Comparison of ENCODE assay signal across 15 cellular contexts in the genomic region with DNA sequence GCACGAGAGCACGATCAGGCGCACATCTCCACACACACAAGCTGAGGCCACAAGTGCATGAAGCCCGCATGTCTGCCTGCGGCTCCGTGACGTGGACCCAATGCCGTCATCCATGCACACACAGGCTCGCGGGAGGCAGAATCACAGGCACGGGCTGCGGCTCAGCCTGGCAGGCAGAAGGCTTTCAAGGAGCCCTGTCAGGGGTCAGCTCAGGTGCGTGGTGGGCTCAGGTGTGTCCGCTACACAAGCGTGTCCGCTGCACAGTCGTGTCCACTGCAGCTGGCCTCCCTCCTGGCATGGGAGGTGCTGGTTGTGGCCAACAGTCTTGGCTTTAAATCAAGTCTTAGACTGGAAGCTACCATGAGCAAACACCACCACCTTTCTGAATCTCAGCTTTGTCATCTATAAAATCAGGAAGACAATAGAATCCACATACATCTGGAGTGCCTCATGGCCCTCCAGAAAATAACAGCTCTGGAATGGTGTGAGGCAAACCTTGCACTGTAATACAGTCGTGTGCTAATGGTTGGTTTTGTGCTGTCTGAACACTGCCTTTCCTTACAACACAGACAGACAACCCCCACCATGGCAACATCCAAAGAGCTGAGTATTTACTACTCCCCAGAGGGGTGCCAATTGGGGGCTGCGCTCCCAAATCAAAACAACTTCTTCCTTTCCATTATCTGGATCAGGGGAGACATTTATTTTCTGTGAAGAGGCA.
DNase-seq lines count a peak whose midpoint lies in the region; ATAC-seq and TF ChIP-seq lines count a peak whose summit lies in the region.
"Had no signal": no experiment of that assay in that cellular context is flagged by ENCODE, and none has a peak within 500 bp of the region (broad histone marks: within the 10 kb centered on the region; RNA-seq: fewer than 3 reads in every experiment).

No MANE protein-coding gene starts in this region.

- TF ChIP-seq RAD21 in SK-N-SH (IDR thresholded peaks at IDR 0.05; ENCODE audit: low read length) = no peak

- no peak for TF ChIP-seq CTCF in lower lobe of right lung (IDR thresholded peaks at IDR 0.05)
- no peak for TF ChIP-seq CTCF in spleen (IDR thresholded peaks at IDR 0.05 in 8 of 11, conservative IDR thresholded peaks at IDR 0.05 in 3 of 11)
- TF ChIP-seq CTCF in SK-N-SH (IDR thresholded peaks at IDR 0.05) = no peak

- H3K27me3 ChIP-seq in esophagus (ENCODE audit: control insufficient read depth in 1 of 2, insufficient read depth in 2 of 2, low read length in 2 of 2) (no peaks in the 10 kb centered on the region), lower lobe of right lung (ENCODE audit: low read depth) (no peaks in the 10 kb centered on the region), spleen (replicated peaks in 1 of 7) (peaks cover 0 to 15% (median 0%) of the 10 kb centered on the region in 7 donors), SK-N-SH (ENCODE audit: insufficient read depth) (no peaks in the 10 kb centered on the region)
- H3K27me3 ChIP-seq: cardiac muscle cell, right lobe of liver had no signal

- peak; percentile 49 for DNase-seq in NCI-H2029 (lab: John Stamatoyannopoulos, UW)
- no peak for DNase-seq in lower lobe of right lung
- peak; percentile 63 for DNase-seq in spleen
- no peak for DNase-seq in SK-N-SH
- no peak for DNase-seq in NCI-H748 treated with DMSO at 0.1 percent for 48 hours (lab: John Stamatoyannopoulos, UW)
- no peak for DNase-seq in iPS-NIHi7 (ENCODE audit: extremely low spot score)
- DNase-seq: activated CD4-positive, alpha-beta memory T cell treated with anti-CD3 and anti-CD28 coated beads for 36 hours; activated gamma-delta T cell treated with Interleukin-2 at 50 U/mL for 16 hours; CD4-positive, CD25-positive, alpha-beta regulatory T cell; NCI-H2171; stimulated activated naive CD8-positive, alpha-beta T cell treated with anti-CD3 and anti-CD28 coated beads, Interleukin-15, Interleukin-2, amounts not matched to agents 100 U/mL and 50 U/mL, for 24 hours had no signal

- H3K4me3 ChIP-seq in esophagus (ENCODE audit: low read depth in 1 of 2, low read length in 2 of 2) = no peak overlapping the region
- no peak overlapping the region for H3K4me3 ChIP-seq in lower lobe of right lung
- H3K4me3 ChIP-seq in spleen = no peak overlapping the region
- no peak overlapping the region for H3K4me3 ChIP-seq in SK-N-SH (ENCODE audit: low read depth in 2 of 2, low read length in 1 of 2)
- H3K4me3 ChIP-seq: cardiac muscle cell, right lobe of liver had no signal

- TF ChIP-seq EP300 in SK-N-SH (IDR thresholded peaks at IDR 0.05; ENCODE audit: borderline replicate concordance in 1 of 2, low read depth in 1 of 2, low read length in 1 of 2) = no peak

- TF ChIP-seq POLR2A in spleen (IDR thresholded peaks at IDR 0.05) = no peak

- H3K9ac ChIP-seq in SK-N-SH = no peak overlapping the region

- no peaks in the 10 kb centered on the region for H3K36me3 ChIP-seq in esophagus (ENCODE audit: control insufficient read depth in 2 of 2, insufficient read depth in 2 of 2, low read length in 1 of 2)
- no peaks in the 10 kb centered on the region for H3K36me3 ChIP-seq in lower lobe of right lung
- no peaks in the 10 kb centered on the region for H3K36me3 ChIP-seq in spleen
- H3K36me3 ChIP-seq in SK-N-SH (replicated peaks in 1 of 2; ENCODE audit: control insufficient read depth in 1 of 2, insufficient read depth in 2 of 2, low read length in 1 of 2) = no peaks in the 10 kb centered on the region
- H3K36me3 ChIP-seq: cardiac muscle cell, right lobe of liver had no signal

- no peaks in the 10 kb centered on the region for H3F3A ChIP-seq in SK-N-SH (replicated peaks; ENCODE audit: insufficient read depth)

- H3K27ac ChIP-seq in esophagus (ENCODE audit: low read depth in 2 of 2, low read length in 1 of 2) (peak overlapping the region; percentile 62 to 70), lower lobe of right lung (peak overlapping the region; percentile 84), spleen (no peak overlapping the region), SK-N-SH (ENCODE audit: low read depth in 2 of 2, low read length in 1 of 2) (no peak overlapping the region)
- H3K27ac ChIP-seq: cardiac muscle cell, right lobe of liver had no signal

- H2AFZ ChIP-seq in SK-N-SH (ENCODE audit: low read depth) = no peak overlapping the region

- no peaks in the 10 kb centered on the region for H3K9me2 ChIP-seq in SK-N-SH

- POLR2A ChIA-PET in SK-N-SH (lab: Yijun Ruan, JAX) = no interaction called here

- 41 to 42% methylated on average over 19 of the region's 19 CpGs for WGBS in esophagus, 2 donors
- 84 to 93% (median 91%) methylated on average over 17 to 19 of the region's 19 CpGs for WGBS in spleen, 5 donors
- 70% methylated on average over 12 of the region's 19 CpGs for WGBS in SK-N-SH (ENCODE audit: low lambda C conversion rate)

- H4K20me1 ChIP-seq in SK-N-SH (ENCODE audit: insufficient read depth) = no peaks in the 10 kb centered on the region

- H3K9me3 ChIP-seq in esophagus (ENCODE audit: control insufficient read depth in 2 of 2, insufficient read depth in 1 of 2, low read depth in 1 of 2, low read length in 1 of 2) (peaks cover 0 to 2% of the 10 kb centered on the region in 2 donors), lower lobe of right lung (no peaks in the 10 kb centered on the region), spleen (no peaks in the 10 kb centered on the region), SK-N-SH (no peaks in the 10 kb centered on the region)
- H3K9me3 ChIP-seq: right lobe of liver had no signal

- ATAC-seq in lower lobe of right lung (peak; percentile 51 to 57), HG02763 (IDR thresholded peaks at IDR 0.05; ENCODE audit: unreplicated experiment) (no peak)
- ATAC-seq: right lobe of liver; stimulated activated naive CD8-positive, alpha-beta T cell treated with anti-CD3 and anti-CD28 coated beads, Interleukin-15, Interleukin-2, amounts not matched to agents 100 U/mL and 50 U/mL, for 24 hours had no signal

- H3K4me2 ChIP-seq in SK-N-SH = no peak overlapping the region

- CTCF ChIA-PET in SK-N-SH (lab: Yijun Ruan, JAX) = interaction anchor here (1.4 kb wide), 1 partner anchor 9 kb away, joined by 4 read pairs; no protein-coding TSS in a partner anchor

- no peaks in the 10 kb centered on the region for H3K79me2 ChIP-seq in SK-N-SH (ENCODE audit: insufficient read depth)

- H3K4me1 ChIP-seq in esophagus (ENCODE audit: control insufficient read depth in 2 of 2, insufficient read depth in 2 of 2, low read length in 1 of 2) = peaks cover 0 to 6% of the 10 kb centered on the region in 2 donors
- peaks cover 34% of the 10 kb centered on the region for H3K4me1 ChIP-seq in lower lobe of right lung
- no peaks in the 10 kb centered on the region for H3K4me1 ChIP-seq in spleen
- H3K4me1 ChIP-seq in SK-N-SH (ENCODE audit: control insufficient read depth in 1 of 2, insufficient read depth in 2 of 2, low read depth in 1 of 2, low read length in 1 of 2) = peaks cover 0 to 6% of the 10 kb centered on the region in 2 experiments; a peak in 1 of 4 replicates
- H3K4me1 ChIP-seq: right lobe of liver had no signal

- intact Hi-C loops in lower lobe of right lung (cut with DNase I) (no loop called here), spleen (cut with DNase I; ENCODE audit: low total_unique reads) (no loop called here)

TF ChIP-seq in SK-N-SH, 30 proteins besides CTCF, POLR2A, EP300 and RAD21 (continues in another document):
- TF ChIP-seq ELF1 (IDR thresholded peaks at IDR 0.05) = no peak
- TF ChIP-seq TAF1 (IDR thresholded peaks at IDR 0.05; ENCODE audit: borderline replicate concordance, low read depth, low read length) = no peak
- TF ChIP-seq FOXJ3 (CRISPR knock-in tag; IDR thresholded peaks at IDR 0.05) = no peak
- TF ChIP-seq, protein P1, sequence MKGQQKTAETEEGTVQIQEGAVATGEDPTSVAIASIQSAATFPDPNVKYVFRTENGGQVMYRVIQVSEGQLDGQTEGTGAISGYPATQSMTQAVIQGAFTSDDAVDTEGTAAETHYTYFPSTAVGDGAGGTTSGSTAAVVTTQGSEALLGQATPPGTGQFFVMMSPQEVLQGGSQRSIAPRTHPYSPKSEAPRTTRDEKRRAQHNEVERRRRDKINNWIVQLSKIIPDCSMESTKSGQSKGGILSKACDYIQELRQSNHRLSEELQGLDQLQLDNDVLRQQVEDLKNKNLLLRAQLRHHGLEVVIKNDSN (IDR thresholded peaks at IDR 0.05; ENCODE audit: borderline replicate concordance, low read depth) = no peak
- no peak for TF ChIP-seq GATA2 (CRISPR knock-in tag; IDR thresholded peaks at IDR 0.05)
- TF ChIP-seq JUND (IDR thresholded peaks at IDR 0.05) = no peak
- TF ChIP-seq MXI1 (IDR thresholded peaks at IDR 0.05; ENCODE audit: low read depth, low read length) = no peak
- TF ChIP-seq MEF2A (IDR thresholded peaks at IDR 0.05; ENCODE audit: borderline replicate concordance, low read depth) = no peak
- no peak for TF ChIP-seq RCOR1 (IDR thresholded peaks at IDR 0.05; ENCODE audit: low read length)
- TF ChIP-seq RXRA (IDR thresholded peaks at IDR 0.05; ENCODE audit: borderline replicate concordance, low read depth) = no peak
- TF ChIP-seq REST (IDR thresholded peaks at IDR 0.05; ENCODE audit: low read depth, low read length) = no peak
- TF ChIP-seq POLR2AphosphoS5 (IDR thresholded peaks at IDR 0.05; ENCODE audit: low read depth, low read length) = no peak

Comparison
In these comparisons a context has a peak if more than half of its experiments do, and no peak if none do; other contexts are left out.
1. DNase-seq: peak in NCI-H2029 (single experiment) and spleen (single experiment); none in lower lobe of right lung (single experiment), SK-N-SH (single experiment), NCI-H748 treated with DMSO at 0.1 percent for 48 hours (single experiment) and iPS-NIHi7 (single experiment).
2. H3K27ac ChIP-seq: peak in esophagus (2 of 2) and lower lobe of right lung (single experiment); none in spleen (0 of 8) and SK-N-SH (0 of 2).